ENCODE assay signal across 7 cellular contexts in genomic region chr1:197200468-197200899, GRCh38. TPM values are rescaled to one million over a fixed set of nuclear protein-coding genes. Genes with fewer than 3 reads are reported as not detected.
DNase-seq lines count a peak whose midpoint lies in the region; ATAC-seq and TF ChIP-seq lines count a peak whose summit lies in the region.

No MANE protein-coding gene starts in this region.

- H3K36me3 Mint-ChIP-seq in activated T-cell treated with anti-CD3 and anti-CD28 coated beads, Interleukin-2, amount 50 U/mL, for 72 hours (ENCODE audit: insufficient read depth in 2 of 2): peaks cover 2 to 8% of the 10 kb centered on the region in 2 donors

- H3K4me3 ChIP-seq in GM12864 (ENCODE audit: low read depth, low read length) (peak overlapping the region; percentile 90), psoas muscle (peak overlapping the region; percentile 88)

- no peaks in the 10 kb centered on the region for H3K9me3 Mint-ChIP-seq in activated T-cell treated with anti-CD3 and anti-CD28 coated beads, Interleukin-2, amount 50 U/mL, for 72 hours

- 0 to 1% (median 1%) methylated on average over 12 of the region's 12 CpGs for WGBS in psoas muscle, 3 donors

- H3K27ac ChIP-seq in psoas muscle: peak overlapping the region; percentile 91

- peaks cover 59% of the 10 kb centered on the region for H3K4me1 Mint-ChIP-seq in activated T-cell treated with anti-CD3 and anti-CD28 coated beads, Interleukin-2, amount 50 U/mL, for 72 hours (ENCODE audit: low read depth)

- peak overlapping the region; percentile 95 to 100 for H3K4me3 Mint-ChIP-seq in activated T-cell treated with anti-CD3 and anti-CD28 coated beads, Interleukin-2, amount 50 U/mL, for 72 hours

- H3K4me1 ChIP-seq in psoas muscle: peaks cover 39% of the 10 kb centered on the region

- peak overlapping the region; percentile 99 for H3K27ac Mint-ChIP-seq in activated T-cell treated with anti-CD3 and anti-CD28 coated beads, Interleukin-2, amount 50 U/mL, for 72 hours

- H3K27me3 ChIP-seq in psoas muscle (ENCODE audit: insufficient read depth in 3 of 3, low read length in 2 of 3): no peaks in the 10 kb centered on the region

- TF ChIP-seq CTCF in GM12864 (IDR thresholded peaks at IDR 0.05; ENCODE audit: low read depth, low read length, missing control alignments) (no peak), psoas muscle (IDR thresholded peaks at IDR 0.05) (no peak)

- intact Hi-C loops in psoas muscle (cut with DNase I): no loop called here

- H3K9me3 ChIP-seq in psoas muscle: no peaks in the 10 kb centered on the region

- no peak for ATAC-seq in activated T-cell treated with anti-CD3 and anti-CD28 coated beads, Interleukin-2, amount 50 U/mL, for 72 hours (replicated peaks in 1 of 2)
- ATAC-seq in psoas muscle (peak in 1 of 4 donors; percentile 1), HG02970 (IDR thresholded peaks at IDR 0.05; ENCODE audit: low FRiP score, unreplicated experiment) (no peak)

- no peaks in the 10 kb centered on the region for H3K36me3 ChIP-seq in psoas muscle (ENCODE audit: insufficient read depth in 1 of 2, low read depth in 1 of 2)

- no peak for DNase-seq in GM12864 (ENCODE audit: low read depth)
- DNase-seq in HS-5 (ENCODE audit: low read depth): peak; percentile 26
- no peak for DNase-seq in activated T-cell treated with anti-CD3 and anti-CD28 coated beads, Interleukin-2, amount 50 U/mL, for 72 hours
- peak; percentile 7 for DNase-seq in glomerular endothelial cell (ENCODE audit: extremely low read depth, low read depth, low spot score)
- no peak for DNase-seq in psoas muscle
- DNase-seq in NCI-H1048 (lab: John Stamatoyannopoulos, UW): no peak

- H3K27me3 Mint-ChIP-seq in activated T-cell treated with anti-CD3 and anti-CD28 coated beads, Interleukin-2, amount 50 U/mL, for 72 hours (ENCODE audit: low read depth): no peaks in the 10 kb centered on the region

RNA-seq across cellular contexts. Expression of gene ZBTB41, which starts 0.6 kb away (rescaled TPM):
- total RNA-seq in activated T-cell treated with anti-CD3 and anti-CD28 coated beads, Interleukin-2, amount 50 U/mL, for 72 hours: 1 to 10 TPM; 6.1 to 7.4 TPM
- 4.8 and 7.0 TPM in 2 replicates for total RNA-seq in glomerular endothelial cell
- total RNA-seq in psoas muscle: 10 to 100 TPM in 1 of 4 donors, 1 to 10 TPM in 3; 7.1 to 10.6 (median 8.9) TPM
- polyA plus RNA-seq in psoas muscle: 1 to 10 TPM; 2.8 to 9.8 (median 3.7) TPM

RNA-seq across cellular contexts. Expression of gene ASPM, which starts 54.0 kb away (rescaled TPM):
- 10 to 100 TPM; 53.4 to 56.9 TPM for total RNA-seq in activated T-cell treated with anti-CD3 and anti-CD28 coated beads, Interleukin-2, amount 50 U/mL, for 72 hours
- total RNA-seq in glomerular endothelial cell: 4.5 and 11.3 TPM in 2 replicates
- total RNA-seq in psoas muscle: under 1 TPM; 0.09 to 0.24 (median 0.13) TPM
- polyA plus RNA-seq in psoas muscle: under 1 TPM in 2 of 3 donors, not detected in 1; 0.03 to 0.14 TPM

Comparison
In these comparisons a context has a peak if more than half of its experiments do, and no peak if none do; other contexts are left out.
1. DNase-seq: peak in HS-5 (single experiment) and glomerular endothelial cell (single experiment); none in GM12864 (single experiment), activated T-cell treated with anti-CD3 and anti-CD28 coated beads, Interleukin-2, amount 50 U/mL, for 72 hours (0 of 2), psoas muscle (0 of 2) and NCI-H1048 (single experiment).